Comparison of ENCODE assay signal across 2 cellular contexts in genomic region chr6:28920281-28920680, GRCh38.
TF ChIP-seq lines count a peak whose summit lies in the region.

No MANE protein-coding gene starts in this region.

TF ChIP-seq in GM23338, 12 proteins besides CTCF, POLR2A, EP300 and RAD21:
- TF ChIP-seq NANOG (IDR thresholded peaks at IDR 0.05; ENCODE audit: borderline replicate concordance) (no peak), EZH2 (IDR thresholded peaks at IDR 0.05; ENCODE audit: low read depth, unreplicated experiment) (no peak), ZNF114 (CRISPR knock-in tag; IDR thresholded peaks at IDR 0.05) (no peak), REST (IDR thresholded peaks at IDR 0.05; ENCODE audit: unreplicated experiment) (no peak), CREB1 (CRISPR knock-in tag; IDR thresholded peaks at IDR 0.05; ENCODE audit: low read depth) (no peak), JUNB (IDR thresholded peaks at IDR 0.05; ENCODE audit: unreplicated experiment) (no peak), ZNF331 (CRISPR knock-in tag; IDR thresholded peaks at IDR 0.05; ENCODE audit: low read depth) (no peak), POLR2AphosphoS5 (IDR thresholded peaks at IDR 0.05; ENCODE audit: low read depth) (no peak), STAT1 (IDR thresholded peaks at IDR 0.05; ENCODE audit: unreplicated experiment) (no peak), EZH2phosphoT487 (IDR thresholded peaks at IDR 0.05; ENCODE audit: unreplicated experiment) (no peak)
- TF ChIP-seq, protein P1, sequence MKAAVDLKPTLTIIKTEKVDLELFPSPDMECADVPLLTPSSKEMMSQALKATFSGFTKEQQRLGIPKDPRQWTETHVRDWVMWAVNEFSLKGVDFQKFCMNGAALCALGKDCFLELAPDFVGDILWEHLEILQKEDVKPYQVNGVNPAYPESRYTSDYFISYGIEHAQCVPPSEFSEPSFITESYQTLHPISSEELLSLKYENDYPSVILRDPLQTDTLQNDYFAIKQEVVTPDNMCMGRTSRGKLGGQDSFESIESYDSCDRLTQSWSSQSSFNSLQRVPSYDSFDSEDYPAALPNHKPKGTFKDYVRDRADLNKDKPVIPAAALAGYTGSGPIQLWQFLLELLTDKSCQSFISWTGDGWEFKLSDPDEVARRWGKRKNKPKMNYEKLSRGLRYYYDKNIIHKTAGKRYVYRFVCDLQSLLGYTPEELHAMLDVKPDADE (IDR thresholded peaks at IDR 0.05), result no peak
- TF ChIP-seq, protein P2, sequence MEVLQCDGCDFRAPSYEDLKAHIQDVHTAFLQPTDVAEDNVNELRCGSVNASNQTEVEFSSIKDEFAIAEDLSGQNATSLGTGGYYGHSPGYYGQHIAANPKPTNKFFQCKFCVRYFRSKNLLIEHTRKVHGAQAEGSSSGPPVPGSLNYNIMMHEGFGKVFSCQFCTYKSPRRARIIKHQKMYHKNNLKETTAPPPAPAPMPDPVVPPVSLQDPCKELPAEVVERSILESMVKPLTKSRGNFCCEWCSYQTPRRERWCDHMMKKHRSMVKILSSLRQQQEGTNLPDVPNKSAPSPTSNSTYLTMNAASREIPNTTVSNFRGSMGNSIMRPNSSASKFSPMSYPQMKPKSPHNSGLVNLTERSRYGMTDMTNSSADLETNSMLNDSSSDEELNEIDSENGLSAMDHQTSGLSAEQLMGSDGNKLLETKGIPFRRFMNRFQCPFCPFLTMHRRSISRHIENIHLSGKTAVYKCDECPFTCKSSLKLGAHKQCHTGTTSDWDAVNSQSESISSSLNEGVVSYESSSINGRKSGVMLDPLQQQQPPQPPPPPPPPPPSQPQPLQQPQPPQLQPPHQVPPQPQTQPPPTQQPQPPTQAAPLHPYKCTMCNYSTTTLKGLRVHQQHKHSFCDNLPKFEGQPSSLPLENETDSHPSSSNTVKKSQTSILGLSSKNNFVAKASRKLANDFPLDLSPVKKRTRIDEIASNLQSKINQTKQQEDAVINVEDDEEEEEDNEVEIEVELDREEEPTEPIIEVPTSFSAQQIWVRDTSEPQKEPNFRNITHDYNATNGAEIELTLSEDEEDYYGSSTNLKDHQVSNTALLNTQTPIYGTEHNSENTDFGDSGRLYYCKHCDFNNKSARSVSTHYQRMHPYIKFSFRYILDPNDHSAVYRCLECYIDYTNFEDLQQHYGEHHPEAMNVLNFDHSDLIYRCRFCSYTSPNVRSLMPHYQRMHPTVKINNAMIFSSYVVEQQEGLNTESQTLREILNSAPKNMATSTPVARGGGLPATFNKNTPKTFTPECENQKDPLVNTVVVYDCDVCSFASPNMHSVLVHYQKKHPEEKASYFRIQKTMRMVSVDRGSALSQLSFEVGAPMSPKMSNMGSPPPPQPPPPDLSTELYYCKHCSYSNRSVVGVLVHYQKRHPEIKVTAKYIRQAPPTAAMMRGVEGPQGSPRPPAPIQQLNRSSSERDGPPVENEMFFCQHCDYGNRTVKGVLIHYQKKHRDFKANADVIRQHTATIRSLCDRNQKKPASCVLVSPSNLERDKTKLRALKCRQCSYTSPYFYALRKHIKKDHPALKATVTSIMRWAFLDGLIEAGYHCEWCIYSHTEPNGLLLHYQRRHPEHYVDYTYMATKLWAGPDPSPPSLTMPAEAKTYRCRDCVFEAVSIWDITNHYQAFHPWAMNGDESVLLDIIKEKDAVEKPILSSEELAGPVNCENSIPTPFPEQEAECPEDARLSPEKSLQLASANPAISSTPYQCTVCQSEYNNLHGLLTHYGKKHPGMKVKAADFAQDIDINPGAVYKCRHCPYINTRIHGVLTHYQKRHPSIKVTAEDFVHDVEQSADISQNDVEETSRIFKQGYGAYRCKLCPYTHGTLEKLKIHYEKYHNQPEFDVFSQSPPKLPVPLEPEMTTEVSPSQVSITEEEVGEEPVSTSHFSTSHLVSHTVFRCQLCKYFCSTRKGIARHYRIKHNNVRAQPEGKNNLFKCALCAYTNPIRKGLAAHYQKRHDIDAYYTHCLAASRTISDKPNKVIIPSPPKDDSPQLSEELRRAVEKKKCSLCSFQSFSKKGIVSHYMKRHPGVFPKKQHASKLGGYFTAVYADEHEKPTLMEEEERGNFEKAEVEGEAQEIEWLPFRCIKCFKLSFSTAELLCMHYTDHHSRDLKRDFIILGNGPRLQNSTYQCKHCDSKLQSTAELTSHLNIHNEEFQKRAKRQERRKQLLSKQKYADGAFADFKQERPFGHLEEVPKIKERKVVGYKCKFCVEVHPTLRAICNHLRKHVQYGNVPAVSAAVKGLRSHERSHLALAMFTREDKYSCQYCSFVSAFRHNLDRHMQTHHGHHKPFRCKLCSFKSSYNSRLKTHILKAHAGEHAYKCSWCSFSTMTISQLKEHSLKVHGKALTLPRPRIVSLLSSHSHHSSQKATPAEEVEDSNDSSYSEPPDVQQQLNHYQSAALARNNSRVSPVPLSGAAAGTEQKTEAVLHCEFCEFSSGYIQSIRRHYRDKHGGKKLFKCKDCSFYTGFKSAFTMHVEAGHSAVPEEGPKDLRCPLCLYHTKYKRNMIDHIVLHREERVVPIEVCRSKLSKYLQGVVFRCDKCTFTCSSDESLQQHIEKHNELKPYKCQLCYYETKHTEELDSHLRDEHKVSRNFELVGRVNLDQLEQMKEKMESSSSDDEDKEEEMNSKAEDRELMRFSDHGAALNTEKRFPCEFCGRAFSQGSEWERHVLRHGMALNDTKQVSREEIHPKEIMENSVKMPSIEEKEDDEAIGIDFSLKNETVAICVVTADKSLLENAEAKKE (CRISPR knock-in tag; IDR thresholded peaks at IDR 0.05), result no peak

TF ChIP-seq in GM12878, 131 proteins besides CTCF, POLR2A, EP300 and RAD21:
- TF ChIP-seq, protein P3, sequence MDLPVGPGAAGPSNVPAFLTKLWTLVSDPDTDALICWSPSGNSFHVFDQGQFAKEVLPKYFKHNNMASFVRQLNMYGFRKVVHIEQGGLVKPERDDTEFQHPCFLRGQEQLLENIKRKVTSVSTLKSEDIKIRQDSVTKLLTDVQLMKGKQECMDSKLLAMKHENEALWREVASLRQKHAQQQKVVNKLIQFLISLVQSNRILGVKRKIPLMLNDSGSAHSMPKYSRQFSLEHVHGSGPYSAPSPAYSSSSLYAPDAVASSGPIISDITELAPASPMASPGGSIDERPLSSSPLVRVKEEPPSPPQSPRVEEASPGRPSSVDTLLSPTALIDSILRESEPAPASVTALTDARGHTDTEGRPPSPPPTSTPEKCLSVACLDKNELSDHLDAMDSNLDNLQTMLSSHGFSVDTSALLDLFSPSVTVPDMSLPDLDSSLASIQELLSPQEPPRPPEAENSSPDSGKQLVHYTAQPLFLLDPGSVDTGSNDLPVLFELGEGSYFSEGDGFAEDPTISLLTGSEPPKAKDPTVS (IDR thresholded peaks at IDR 0.05; ENCODE audit: low read depth, low read length), result no peak
- TF ChIP-seq MYB (IDR thresholded peaks at IDR 0.05; ENCODE audit: borderline replicate concordance, low read depth, low read length) (no peak), KAT2A (conservative IDR thresholded peaks at IDR 0.05; ENCODE audit: control insufficient read depth, low read depth, low read length) (no peak), MTA3 (IDR thresholded peaks at IDR 0.05; ENCODE audit: borderline replicate concordance, low read length) (no peak), STAT3 (IDR thresholded peaks at IDR 0.05; ENCODE audit: low read depth, low read length) (no peak), SP1 (IDR thresholded peaks at IDR 0.05; ENCODE audit: low read depth, low read length) (no peak), ZNF687 (IDR thresholded peaks at IDR 0.05) (no peak)
- TF ChIP-seq, protein P4, sequence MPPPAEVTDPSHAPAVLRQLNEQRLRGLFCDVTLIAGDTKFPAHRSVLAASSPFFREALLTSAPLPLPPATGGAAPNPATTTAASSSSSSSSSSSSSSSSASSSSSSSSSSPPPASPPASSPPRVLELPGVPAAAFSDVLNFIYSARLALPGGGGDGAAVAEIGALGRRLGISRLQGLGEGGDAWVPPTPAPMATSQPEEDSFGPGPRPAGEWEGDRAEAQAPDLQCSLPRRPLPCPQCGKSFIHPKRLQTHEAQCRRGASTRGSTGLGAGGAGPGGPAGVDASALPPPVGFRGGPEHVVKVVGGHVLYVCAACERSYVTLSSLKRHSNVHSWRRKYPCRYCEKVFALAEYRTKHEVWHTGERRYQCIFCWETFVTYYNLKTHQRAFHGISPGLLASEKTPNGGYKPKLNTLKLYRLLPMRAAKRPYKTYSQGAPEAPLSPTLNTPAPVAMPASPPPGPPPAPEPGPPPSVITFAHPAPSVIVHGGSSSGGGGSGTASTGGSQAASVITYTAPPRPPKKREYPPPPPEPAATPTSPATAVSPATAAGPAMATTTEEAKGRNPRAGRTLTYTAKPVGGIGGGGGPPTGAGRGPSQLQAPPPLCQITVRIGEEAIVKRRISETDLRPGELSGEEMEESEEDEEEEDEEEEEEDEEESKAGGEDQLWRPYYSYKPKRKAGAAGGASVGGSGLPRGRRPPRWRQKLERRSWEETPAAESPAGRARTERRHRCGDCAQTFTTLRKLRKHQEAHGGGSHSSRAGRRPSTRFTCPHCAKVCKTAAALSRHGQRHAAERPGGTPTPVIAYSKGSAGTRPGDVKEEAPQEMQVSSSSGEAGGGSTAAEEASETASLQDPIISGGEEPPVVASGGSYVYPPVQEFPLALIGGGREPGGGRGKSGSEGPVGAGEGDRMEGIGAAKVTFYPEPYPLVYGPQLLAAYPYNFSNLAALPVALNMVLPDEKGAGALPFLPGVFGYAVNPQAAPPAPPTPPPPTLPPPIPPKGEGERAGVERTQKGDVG (CRISPR knock-in tag; IDR thresholded peaks at IDR 0.05), result no peak
